ENCODE assay signal across 9 cellular contexts in the genomic region with DNA sequence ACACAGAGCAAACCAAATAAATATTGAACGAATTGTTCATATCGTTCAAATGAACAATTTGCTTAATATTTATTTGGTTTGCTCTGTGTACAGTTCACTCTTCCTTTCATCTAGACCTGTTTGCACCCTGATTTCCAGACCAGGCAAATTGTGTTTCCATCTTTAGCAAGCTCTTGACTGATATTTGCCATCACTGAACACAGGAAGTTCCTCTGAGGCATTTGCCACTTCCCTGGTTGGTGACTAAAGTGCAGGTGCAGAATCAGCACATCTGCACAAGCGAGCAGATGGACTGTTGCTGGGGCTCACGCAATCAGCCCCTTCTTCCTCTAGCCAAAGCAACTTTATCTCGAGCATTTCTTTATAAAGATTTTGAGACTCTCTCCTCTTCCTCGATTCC.
DNase-seq lines count a peak whose midpoint lies in the region; ATAC-seq, FAIRE-seq and TF ChIP-seq lines count a peak whose summit lies in the region.
"Had no signal": no experiment of that assay in that cellular context is flagged by ENCODE, and none has a peak within 500 bp of the region (broad histone marks: within the 10 kb centered on the region; RNA-seq: fewer than 3 reads in every experiment).

No MANE protein-coding gene starts in this region.

- peaks cover 12% of the 10 kb centered on the region for H3K4me1 Mint-ChIP-seq in endodermal cell

- no peak overlapping the region for H3K27ac Mint-ChIP-seq in endodermal cell

- H3K4me3 ChIP-seq in endodermal cell (ENCODE audit: low read length) = no peak overlapping the region

- no peak overlapping the region for H3K9ac ChIP-seq in endodermal cell (ENCODE audit: extremely low read depth, low read length, poor library complexity, severe bottlenecking)

- no peak overlapping the region for H3K27ac ChIP-seq in endodermal cell (ENCODE audit: low read depth, low read length)

- 90 to 94% methylated on average over 5 to 6 of the region's 6 CpGs for WGBS in endodermal cell (ENCODE audit: insufficient coverage in 1 of 2, insufficient read length in 1 of 2), 2 experiments

- ATAC-seq in GM18867 (IDR thresholded peaks at IDR 0.05; ENCODE audit: unreplicated experiment) (peak; percentile 92), GM21786 (IDR thresholded peaks at IDR 0.05; ENCODE audit: unreplicated experiment) (peak; percentile 70), GM21360 (IDR thresholded peaks at IDR 0.05; ENCODE audit: unreplicated experiment) (no peak)

- DNase-seq in MV-4-11 (lab: John Stamatoyannopoulos, UW) (peak; percentile 51), endodermal cell (no peak)
- no peak for DNase-seq in stimulated activated CD8-positive, alpha-beta memory T cell treated with anti-CD3 and anti-CD28 coated beads, Interleukin-4, amount 100 ng/mL, for 48 hours

- H3K4me1 ChIP-seq in endodermal cell (ENCODE audit: control insufficient read depth, insufficient read depth, low read length) = peaks cover 4% of the 10 kb centered on the region

- H3K4me3 Mint-ChIP-seq in endodermal cell = no peak overlapping the region
- H3K4me3 Mint-ChIP-seq: brain; natural killer cell treated with Interleukin-12 subunit alpha and Interleukin-12 subunit beta and Interleukin-15 and Interleukin-18, amount 100 ng/mL, for 72 hours had no signal

- peaks cover 2% of the 10 kb centered on the region for H3K36me3 Mint-ChIP-seq in endodermal cell (ENCODE audit: low read depth)
- H3K36me3 Mint-ChIP-seq: natural killer cell treated with Interleukin-12 subunit alpha and Interleukin-12 subunit beta and Interleukin-15 and Interleukin-18, amount 100 ng/mL, for 72 hours had no signal

- H3K27me3 ChIP-seq in endodermal cell (ENCODE audit: control insufficient read depth, insufficient read depth, low read length, poor library complexity, severe bottlenecking) = no peaks in the 10 kb centered on the region

- no peaks in the 10 kb centered on the region for H3K9me3 Mint-ChIP-seq in endodermal cell
- H3K9me3 Mint-ChIP-seq: brain; natural killer cell treated with Interleukin-12 subunit alpha and Interleukin-12 subunit beta and Interleukin-15 and Interleukin-18, amount 100 ng/mL, for 72 hours had no signal

- H3K27me3 Mint-ChIP-seq in endodermal cell (ENCODE audit: insufficient read depth) = no peaks in the 10 kb centered on the region
- H3K27me3 Mint-ChIP-seq: brain; natural killer cell treated with Interleukin-12 subunit alpha and Interleukin-12 subunit beta and Interleukin-15 and Interleukin-18, amount 100 ng/mL, for 72 hours had no signal

- no peak for TF ChIP-seq CTCF in endodermal cell (conservative IDR thresholded peaks at IDR 0.05)

- no peaks in the 10 kb centered on the region for H3K9me3 ChIP-seq in endodermal cell (ENCODE audit: control insufficient read depth, low read length)

- peaks cover under 1% of the 10 kb centered on the region for H3K36me3 ChIP-seq in endodermal cell (ENCODE audit: control insufficient read depth, insufficient read depth, low read length)

- FAIRE-seq in islet of Langerhans (lab: Jason Lieb, UNC) = peak; percentile 98
